23 cellular contexts compared by ENCODE assay signal in the genomic region with DNA sequence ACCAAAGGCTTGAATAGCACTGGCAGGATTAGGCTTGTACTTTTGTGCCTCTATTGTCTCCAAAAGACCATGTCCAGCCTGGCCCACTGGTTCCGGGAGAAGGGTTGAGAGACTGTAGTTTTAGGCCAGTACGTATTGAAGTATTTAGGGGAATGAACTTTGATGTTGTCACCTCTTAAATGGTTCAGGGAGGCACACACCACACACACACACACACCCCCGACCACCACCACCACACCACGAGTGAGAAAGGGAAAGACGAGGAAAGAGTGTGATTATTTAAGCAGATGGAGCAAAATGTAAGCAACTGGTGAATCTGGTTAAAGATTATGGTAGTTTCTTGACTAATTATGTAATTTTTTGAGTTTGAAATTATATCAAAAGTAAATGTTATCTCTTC.
DNase-seq lines count a peak whose midpoint lies in the region; ATAC-seq, FAIRE-seq and TF ChIP-seq lines count a peak whose summit lies in the region.
"Had no signal": no experiment of that assay in that cellular context is flagged by ENCODE, and none has a peak within 500 bp of the region (broad histone marks: within the 10 kb centered on the region; RNA-seq: fewer than 3 reads in every experiment).

No MANE protein-coding gene starts in this region.

- POLR2A ChIA-PET in HepG2 (lab: Yijun Ruan, JAX) = no interaction called here

- no peak overlapping the region for H2BK20ac ChIP-seq in H9 (ENCODE audit: low read depth, low read length, poor library complexity, severe bottlenecking)

- no peak overlapping the region for H2BK120ac ChIP-seq in H9 (ENCODE audit: low read depth, low read length, poor library complexity, severe bottlenecking)

- H3K4me3 Mint-ChIP-seq in H9 (no peak overlapping the region), T-helper 17 cell (no peak overlapping the region), progenitor cell of endocrine pancreas (ENCODE audit: low read depth) (no peak overlapping the region)
- H3K4me3 Mint-ChIP-seq: CD4-positive, alpha-beta memory T cell had no signal

- TF ChIP-seq POLR2A in HepG2 (IDR thresholded peaks at IDR 0.05; ENCODE audit: insufficient read depth in 1 of 2, low read depth in 2 of 2, low read length in 2 of 2) (no peak), gastroesophageal sphincter (IDR thresholded peaks at IDR 0.05) (no peak)

- no peak overlapping the region for H4K91ac ChIP-seq in H9 (ENCODE audit: insufficient read length, low read depth, low read length)

- no peak overlapping the region for H2BK15ac ChIP-seq in H9 (ENCODE audit: low read depth, low read length)

- H3K36me3 Mint-ChIP-seq in H9 (ENCODE audit: insufficient read depth in 1 of 3, low read depth in 3 of 3) = no peaks in the 10 kb centered on the region; a peak in 1 of 7 replicates
- no peaks in the 10 kb centered on the region for H3K36me3 Mint-ChIP-seq in T-helper 17 cell (ENCODE audit: low read depth)
- H3K36me3 Mint-ChIP-seq in progenitor cell of endocrine pancreas (ENCODE audit: insufficient read depth) = no peaks in the 10 kb centered on the region

- H3K27ac Mint-ChIP-seq in H9 (0 out of 7 replicates have a peak overlapping the region, but pooled peaks of 1 of the 3 experiments have one; percentile 22), T-helper 17 cell (peak overlapping the region; percentile 39), progenitor cell of endocrine pancreas (peak overlapping the region; percentile 78)
- H3K27ac Mint-ChIP-seq: IgD-negative memory B cell had no signal

- H3K14ac ChIP-seq in H9 (ENCODE audit: insufficient read depth, low read length) = no peak overlapping the region

- no peak overlapping the region for H4K8ac ChIP-seq in H9 (replicated peaks; ENCODE audit: insufficient read length, low read depth, low read length)

- H2BK5ac ChIP-seq in H9 (ENCODE audit: insufficient read length, low read length) = no peak overlapping the region

- H3K27ac ChIP-seq in H9 (ENCODE audit: insufficient read length, low read depth, low read length) (no peak overlapping the region), HepG2 (ENCODE audit: extremely low read length, insufficient read depth, low read length) (no peak overlapping the region), gastroesophageal sphincter (no peak overlapping the region)
- H3K27ac ChIP-seq: KMS-11 had no signal

- no peak overlapping the region for H2AK5ac ChIP-seq in H9 (ENCODE audit: insufficient read length, low read length)

- H3K4me1 ChIP-seq in H9 (ENCODE audit: insufficient read depth, low read length) (no peaks in the 10 kb centered on the region), HepG2 (ENCODE audit: insufficient read depth, low read length) (peaks cover 44% of the 10 kb centered on the region), gastroesophageal sphincter (peaks cover 0 to 44% (median 0%) of the 10 kb centered on the region in 3 donors)

- in situ Hi-C loops in HepG2 (cut with HindIII; ENCODE audit: extremely low pct_ligation_motif_present, low pct_unique_long_range_greater_than_20kb) = no loop called here

- H3K4me3 ChIP-seq in HepG2 (replicated peaks in 1 of 3; ENCODE audit: insufficient read depth in 1 of 3, low read depth in 2 of 3, low read length in 3 of 3) (no peak overlapping the region), gastroesophageal sphincter (no peak overlapping the region)
- H3K4me3 ChIP-seq: GM12878 had no signal

- no peaks in the 10 kb centered on the region for H4K20me1 ChIP-seq in H9 (ENCODE audit: control insufficient read depth, insufficient read depth, insufficient read length)
- H4K20me1 ChIP-seq in HepG2 (ENCODE audit: insufficient read depth, low read length) = peaks cover 19% of the 10 kb centered on the region; the same call in 1 of the 2 replicates

- H3K4me1 Mint-ChIP-seq in H9 (peaks cover 15 to 17% of the 10 kb centered on the region in 2 experiments), T-helper 17 cell (peaks cover 40% of the 10 kb centered on the region), progenitor cell of endocrine pancreas (ENCODE audit: low read depth) (peaks cover 16% of the 10 kb centered on the region)

- no peak for ATAC-seq in T-helper 17 cell
- ATAC-seq in HepG2 = no peak
- ATAC-seq in gastroesophageal sphincter = no peak
- no peak for ATAC-seq in GM19351 (IDR thresholded peaks at IDR 0.05; ENCODE audit: unreplicated experiment)
- ATAC-seq: GM12878, PC-3 had no signal

- CTCF ChIA-PET in HepG2 (lab: Yijun Ruan, JAX; ENCODE audit: low intra/inter-chr PET ratio, low total read pairs) = no interaction called here

- peaks cover 3% of the 10 kb centered on the region for H3K79me1 ChIP-seq in H9 (ENCODE audit: insufficient read depth, low read depth, low read length, poor library complexity, severe bottlenecking)

- WGBS in H9 (ENCODE audit: extremely low coverage, insufficient read length, low lambda C conversion rate) = no CpG with 5 or more reads among the region's 5 CpGs
- WGBS in HepG2 (ENCODE audit: low lambda C conversion rate) = 94% methylated on average over 5 of the region's 5 CpGs
- 79 to 92% methylated on average over 4 to 5 of the region's 5 CpGs for WGBS in gastroesophageal sphincter (ENCODE audit: low coverage in 1 of 2), 2 donors

- no peaks in the 10 kb centered on the region for H3K27me3 Mint-ChIP-seq in H9 (ENCODE audit: low read depth)
- H3K27me3 Mint-ChIP-seq in T-helper 17 cell = no peaks in the 10 kb centered on the region
- no peaks in the 10 kb centered on the region for H3K27me3 Mint-ChIP-seq in progenitor cell of endocrine pancreas
- H3K27me3 Mint-ChIP-seq: CD4-positive, alpha-beta memory T cell; IgD-negative memory B cell had no signal

- H3K23me2 ChIP-seq in H9 (ENCODE audit: insufficient read length, low read depth, low read length, poor library complexity, severe bottlenecking) = no peaks in the 10 kb centered on the region

- FAIRE-seq in HepG2 (lab: Jason Lieb, UNC) = no peak
- FAIRE-seq: GM12878, H1 had no signal

- no peaks in the 10 kb centered on the region for H3K9me3 ChIP-seq in H9 (ENCODE audit: control insufficient read depth, low read depth, low read length)
- H3K9me3 ChIP-seq in T-helper 17 cell (ENCODE audit: control insufficient read depth, low read length, poor library complexity, severe bottlenecking) = no peaks in the 10 kb centered on the region
- no peaks in the 10 kb centered on the region for H3K9me3 ChIP-seq in HepG2 (ENCODE audit: low read length)
- no peaks in the 10 kb centered on the region for H3K9me3 ChIP-seq in gastroesophageal sphincter
- H3K9me3 ChIP-seq: SK-N-SH had no signal

- peaks cover 12% of the 10 kb centered on the region; the same call in 1 of the 2 replicates for H3K79me2 ChIP-seq in H9 (ENCODE audit: insufficient read depth, low read length)
- peaks cover 83% of the 10 kb centered on the region for H3K79me2 ChIP-seq in HepG2 (ENCODE audit: insufficient read depth, low read length)

- H3K23ac ChIP-seq in H9 (ENCODE audit: insufficient read length, low read depth, low read length) = no peak overlapping the region

- H3K27me3 ChIP-seq in H9 (ENCODE audit: insufficient read depth, low read length) = no peaks in the 10 kb centered on the region
- H3K27me3 ChIP-seq in HepG2 (ENCODE audit: control insufficient read depth in 1 of 2, insufficient read depth in 2 of 2, low read length in 2 of 2) = no peaks in the 10 kb centered on the region
- H3K27me3 ChIP-seq in gastroesophageal sphincter = no peaks in the 10 kb centered on the region

- no peak overlapping the region for H2BK12ac ChIP-seq in H9 (ENCODE audit: insufficient read length, low read depth, low read length)

- no peak overlapping the region for H3K18ac ChIP-seq in H9 (ENCODE audit: insufficient read length, low read depth, low read length)

- peak overlapping the region; percentile 42 for H4K5ac ChIP-seq in H9 (ENCODE audit: insufficient read length, low read depth, low read length)

- H2AFZ ChIP-seq in H9 (ENCODE audit: low read length) (no peak overlapping the region), HepG2 (ENCODE audit: low read length) (no peak overlapping the region)

- intact Hi-C loops in HepG2 (cut with micrococcal nuclease; ENCODE audit: unreplicated experiment) = no loop called here

- H3K4ac ChIP-seq in H9 (ENCODE audit: low read depth, low read length) = no peak overlapping the region

- no peak overlapping the region for H3K56ac ChIP-seq in H9 (ENCODE audit: insufficient read length, low read depth, low read length)

- TF ChIP-seq RAD21 in HepG2 (CRISPR knock-in tag; IDR thresholded peaks at IDR 0.05) = no peak

- H3K9ac ChIP-seq in H9 (ENCODE audit: extremely low read depth, insufficient read length, low read length) = no peak overlapping the region
- H3K9ac ChIP-seq in HepG2 (ENCODE audit: insufficient read depth, low read depth, low read length) = no peak overlapping the region
- H3K9ac ChIP-seq: KMS-11, SK-N-SH had no signal

- BruUV-seq in HepG2 (replicated peaks; lab: Mats Ljungman, UMichigan) = no TSS peak

- DNase-seq in H9 = no peak
- no peak for DNase-seq in T-helper 17 cell
- no peak for DNase-seq in HepG2 (ENCODE audit: low spot score)
- DNase-seq in progenitor cell of endocrine pancreas (ENCODE audit: low spot score, unreplicated experiment) = no peak
- no peak for DNase-seq in DMS79 (lab: John Stamatoyannopoulos, UW)
- DNase-seq: C1 segment of cervical spinal cord; CD4-positive, alpha-beta memory T cell; COR-L47; EL; GDM1; NCI-H1105; NCI-H2029; NCI-H446; NCI-H524 treated with DMSO at 0.1 percent for 48 hours; PC-3; SK-N-SH; SW 1271 had no signal

- TF ChIP-seq CTCF in H9 (conservative IDR thresholded peaks at IDR 0.05) (no peak), HepG2 (CRISPR knock-in tag; IDR thresholded peaks at IDR 0.05) (no peak), progenitor cell of endocrine pancreas (IDR thresholded peaks at IDR 0.05; ENCODE audit: unreplicated experiment) (no peak), gastroesophageal sphincter (IDR thresholded peaks at IDR 0.05) (no peak)

- H3K4me2 ChIP-seq in H9 (ENCODE audit: insufficient read depth, insufficient read length, low read length) (no peak overlapping the region), HepG2 (ENCODE audit: low read depth, low read length) (no peak overlapping the region)
- H3K4me2 ChIP-seq: KMS-11, SK-N-SH had no signal

- TF ChIP-seq EP300 in HepG2 (IDR thresholded peaks at IDR 0.05; ENCODE audit: low read depth in 2 of 2, low read length in 2 of 2) = no peak
- no peak for TF ChIP-seq EP300 in HepG2 (CRISPR knock-in tag; IDR thresholded peaks at IDR 0.05; ENCODE audit: borderline replicate concordance)
- TF ChIP-seq EP300 in gastroesophageal sphincter (IDR thresholded peaks at IDR 0.05) = no peak

- H3K9me3 Mint-ChIP-seq in H9 (no peaks in the 10 kb centered on the region), progenitor cell of endocrine pancreas (ENCODE audit: low read depth) (no peaks in the 10 kb centered on the region)
- H3K9me3 Mint-ChIP-seq: IgD-negative memory B cell had no signal

- no peak overlapping the region for H3T11ph ChIP-seq in H9 (ENCODE audit: low read length)

- H3K36me3 ChIP-seq in HepG2 (replicated peaks in 1 of 2; ENCODE audit: control insufficient read depth in 1 of 2, insufficient read depth in 2 of 2, low read length in 2 of 2) = no peaks in the 10 kb centered on the region
- H3K36me3 ChIP-seq in gastroesophageal sphincter = no peaks in the 10 kb centered on the region

TF ChIP-seq in HepG2, 621 proteins besides CTCF, POLR2A, EP300 and RAD21:
- TF ChIP-seq TBX3 (IDR thresholded peaks at IDR 0.05; ENCODE audit: borderline replicate concordance) (no peak), ZMYM4 (CRISPR knock-in tag; IDR thresholded peaks at IDR 0.05) (0 out of 2 replicates have a peak, but pooled peaks have one; percentile 14)
